1 cellular context compared by ENCODE assay signal in genomic region chr10:102752266-102752930, GRCh38.
A peak's percentile ranks its signal among the peaks of the same experiment; 100 is the strongest.
TF ChIP-seq lines count a peak whose summit lies in the region.

No MANE protein-coding gene starts in this region.

TF ChIP-seq in IMR-90, 13 proteins besides CTCF, POLR2A, EP300 and RAD21:
- TF ChIP-seq BHLHE40 (IDR thresholded peaks at IDR 0.05; ENCODE audit: low read depth, low read length) (no peak), CEBPB (IDR thresholded peaks at IDR 0.05; ENCODE audit: low read depth, low read length) (peak; percentile 62; the same call in 1 of the 2 replicates), NFE2L2 (IDR thresholded peaks at IDR 0.05; ENCODE audit: low read depth, low read length) (no peak), USF2 (IDR thresholded peaks at IDR 0.05; ENCODE audit: low read depth, low read length) (no peak)
